Comparison of ENCODE assay signal across 7 cellular contexts in genomic region chr11:2937641-2938563, GRCh38. TPM values are rescaled to one million over a fixed set of nuclear protein-coding genes. Genes with fewer than 3 reads are reported as not detected.
DNase-seq lines count a peak whose midpoint lies in the region; ATAC-seq and TF ChIP-seq lines count a peak whose summit lies in the region.
"Not testable (repeated sequence)": the region's sequence is repeated elsewhere in the genome, so short reads cannot be mapped to it uniquely, and the experiment has no call there.
"Had no signal": no experiment of that assay in that cellular context is flagged by ENCODE, and none has a peak within 500 bp of the region (broad histone marks: within the 10 kb centered on the region; RNA-seq: fewer than 3 reads in every experiment).

No MANE protein-coding gene starts in this region.

- H3K36me3 ChIP-seq in Caco-2 (ENCODE audit: control insufficient read depth, insufficient read depth, low read length) = not testable (repeated sequence)

- CTCF ChIA-PET in Caco-2 (lab: Charles Lee); activated CD4-positive, alpha-beta T cell treated with anti-CD3 and anti-CD28 coated beads, Interleukin-2, amount 10 ng/mL, durations not matched to agents 7 days and 5 days (lab: Charles Lee): not testable (repeated sequence)

- H3K27ac Mint-ChIP-seq in Caco-2 (ENCODE audit: unreplicated experiment); endothelial cell (ENCODE audit: unreplicated experiment): not testable (repeated sequence)
- H3K27ac Mint-ChIP-seq in activated CD4-positive, alpha-beta T cell treated with anti-CD3 and anti-CD28 coated beads, Interleukin-2, amount 10 ng/mL, durations not matched to agents 7 days and 5 days = peak overlapping the region; percentile 82
- H3K27ac Mint-ChIP-seq in activated naive CD8-positive, alpha-beta T cell = peak overlapping the region; percentile 77
- peak overlapping the region; percentile 83 for H3K27ac Mint-ChIP-seq in mesothelial cell of epicardium
- H3K27ac Mint-ChIP-seq in stimulated activated memory B cell treated with anti-CD40 and anti-IgM and Interleukin-4, amounts not matched to agents 10 μg/mL and 1 μg/mL and 100 μg/mL, for 72 hours = peak overlapping the region; percentile 20

- intact Hi-C loops in Caco-2 (cut with micrococcal nuclease; ENCODE audit: unreplicated experiment) = not testable (repeated sequence)

- not testable (repeated sequence) for H3K4me1 ChIP-seq in Caco-2

- H3K9me3 Mint-ChIP-seq in Caco-2 (ENCODE audit: unreplicated experiment) = peaks cover 22% of the 10 kb centered on the region
- H3K9me3 Mint-ChIP-seq in activated CD4-positive, alpha-beta T cell treated with anti-CD3 and anti-CD28 coated beads, Interleukin-2, amount 10 ng/mL, durations not matched to agents 7 days and 5 days = peaks cover 23% of the 10 kb centered on the region
- H3K9me3 Mint-ChIP-seq in activated naive CD8-positive, alpha-beta T cell (ENCODE audit: low read depth) = not testable (repeated sequence)
- H3K9me3 Mint-ChIP-seq in endothelial cell (ENCODE audit: unreplicated experiment) = peaks cover 14% of the 10 kb centered on the region
- peaks cover 23% of the 10 kb centered on the region for H3K9me3 Mint-ChIP-seq in mesothelial cell of epicardium
- H3K9me3 Mint-ChIP-seq in stimulated activated memory B cell treated with anti-CD40 and anti-IgM and Interleukin-4, amounts not matched to agents 10 μg/mL and 1 μg/mL and 100 μg/mL, for 72 hours = peaks cover 20% of the 10 kb centered on the region

- H3K4me1 Mint-ChIP-seq in Caco-2 (ENCODE audit: low read depth, unreplicated experiment); activated naive CD8-positive, alpha-beta T cell (ENCODE audit: low read depth); endothelial cell (ENCODE audit: unreplicated experiment); mesothelial cell of epicardium; stimulated activated memory B cell treated with anti-CD40 and anti-IgM and Interleukin-4, amounts not matched to agents 10 μg/mL and 1 μg/mL and 100 μg/mL, for 72 hours: not testable (repeated sequence)
- peaks cover 15% of the 10 kb centered on the region for H3K4me1 Mint-ChIP-seq in activated CD4-positive, alpha-beta T cell treated with anti-CD3 and anti-CD28 coated beads, Interleukin-2, amount 10 ng/mL, durations not matched to agents 7 days and 5 days

- POLR2A ChIA-PET in Caco-2 (lab: Charles Lee) = interaction anchor here (0.6 kb wide), 1 partner anchor 735 kb away, joined by 6 read pairs; no protein-coding TSS in a partner anchor
- POLR2A ChIA-PET in activated CD4-positive, alpha-beta T cell treated with anti-CD3 and anti-CD28 coated beads, Interleukin-2, amount 10 ng/mL, durations not matched to agents 7 days and 5 days (lab: Charles Lee) = not testable (repeated sequence)

- H3K4me3 ChIP-seq in Caco-2 (ENCODE audit: low read depth, low read length) = not testable (repeated sequence)

- not testable (repeated sequence) for ATAC-seq in stimulated activated memory B cell treated with anti-CD40 and anti-IgM and Interleukin-4, amounts not matched to agents 10 μg/mL and 1 μg/mL and 100 μg/mL, for 72 hours

- H3K9me3 ChIP-seq in Caco-2 = peaks cover 11% of the 10 kb centered on the region

- not testable (repeated sequence) for DNase-seq in Caco-2; activated CD4-positive, alpha-beta T cell treated with anti-CD3 and anti-CD28 coated beads, Interleukin-2, amount 10 ng/mL, durations not matched to agents 7 days and 5 days; endothelial cell (ENCODE audit: low spot score); mesothelial cell of epicardium (ENCODE audit: low spot score in 2 of 2, unreplicated experiment in 2 of 2)

- peak overlapping the region; percentile 4 for H3K4me3 Mint-ChIP-seq in Caco-2 (ENCODE audit: unreplicated experiment)
- H3K4me3 Mint-ChIP-seq in activated CD4-positive, alpha-beta T cell treated with anti-CD3 and anti-CD28 coated beads, Interleukin-2, amount 10 ng/mL, durations not matched to agents 7 days and 5 days = peak overlapping the region; percentile 12
- H3K4me3 Mint-ChIP-seq in activated naive CD8-positive, alpha-beta T cell; stimulated activated memory B cell treated with anti-CD40 and anti-IgM and Interleukin-4, amounts not matched to agents 10 μg/mL and 1 μg/mL and 100 μg/mL, for 72 hours: not testable (repeated sequence)
- H3K4me3 Mint-ChIP-seq in endothelial cell (ENCODE audit: unreplicated experiment) = peak overlapping the region; percentile 70
- H3K4me3 Mint-ChIP-seq in mesothelial cell of epicardium = peak overlapping the region; percentile 26

- BruUV-seq in Caco-2 (replicated peaks; lab: Mats Ljungman, UMichigan) = not testable (repeated sequence)

- H3K27me3 Mint-ChIP-seq in Caco-2 (ENCODE audit: insufficient read depth, unreplicated experiment); activated CD4-positive, alpha-beta T cell treated with anti-CD3 and anti-CD28 coated beads, Interleukin-2, amount 10 ng/mL, durations not matched to agents 7 days and 5 days; activated naive CD8-positive, alpha-beta T cell; endothelial cell (ENCODE audit: unreplicated experiment); mesothelial cell of epicardium (ENCODE audit: low read depth); stimulated activated memory B cell treated with anti-CD40 and anti-IgM and Interleukin-4, amounts not matched to agents 10 μg/mL and 1 μg/mL and 100 μg/mL, for 72 hours: not testable (repeated sequence)

- peaks cover 57% of the 10 kb centered on the region for H3K36me3 Mint-ChIP-seq in Caco-2 (ENCODE audit: insufficient read depth, unreplicated experiment)
- peaks cover 23% of the 10 kb centered on the region for H3K36me3 Mint-ChIP-seq in activated CD4-positive, alpha-beta T cell treated with anti-CD3 and anti-CD28 coated beads, Interleukin-2, amount 10 ng/mL, durations not matched to agents 7 days and 5 days (ENCODE audit: low read depth)
- peaks cover 11% of the 10 kb centered on the region for H3K36me3 Mint-ChIP-seq in activated naive CD8-positive, alpha-beta T cell
- H3K36me3 Mint-ChIP-seq in endothelial cell (ENCODE audit: low read depth, unreplicated experiment) = peaks cover 19% of the 10 kb centered on the region
- peaks cover 19% of the 10 kb centered on the region for H3K36me3 Mint-ChIP-seq in mesothelial cell of epicardium
- peaks cover 26% of the 10 kb centered on the region for H3K36me3 Mint-ChIP-seq in stimulated activated memory B cell treated with anti-CD40 and anti-IgM and Interleukin-4, amounts not matched to agents 10 μg/mL and 1 μg/mL and 100 μg/mL, for 72 hours

- TF ChIP-seq CTCF in Caco-2 (IDR thresholded peaks at IDR 0.05; ENCODE audit: insufficient read depth in 1 of 2, low read depth in 1 of 2, low read length in 1 of 2, severe bottlenecking in 1 of 2, unreplicated experiment in 1 of 2); endothelial cell (IDR thresholded peaks at IDR 0.05; ENCODE audit: unreplicated experiment); mesothelial cell of epicardium (IDR thresholded peaks at IDR 0.05; ENCODE audit: unreplicated experiment): not testable (repeated sequence)

- not testable (repeated sequence) for H3K27me3 ChIP-seq in Caco-2 (replicated peaks; ENCODE audit: control insufficient read depth, insufficient read depth, low read length)

RNA-seq across cellular contexts. Expression of gene PHLDA2, which starts 8.7 kb away (rescaled TPM):
- total RNA-seq in Caco-2 (2022) (18.7 and 19.1 TPM in 2 replicates), endothelial cell (ENCODE audit: unreplicated experiment) (8.1 TPM), mesothelial cell of epicardium (1.3 to 1.9 TPM (median 1.5 TPM) in 3 replicates)
- total RNA-seq in activated CD4-positive, alpha-beta T cell treated with anti-CD3 and anti-CD28 coated beads, Interleukin-2, amount 10 ng/mL, durations not matched to agents 7 days and 5 days = under 1 TPM; 0.35 to 0.45 TPM
- total RNA-seq: B cell had no signal

RNA-seq across cellular contexts. Expression of gene CDKN1C, which starts 52.3 kb away (rescaled TPM):
- total RNA-seq in Caco-2 (2022) (15.0 and 25.5 TPM in 2 replicates), endothelial cell (ENCODE audit: unreplicated experiment) (25.3 TPM), mesothelial cell of epicardium (132 to 148 TPM (median 146 TPM) in 3 replicates)
- under 1 TPM; 0.29 to 0.40 TPM for total RNA-seq in activated CD4-positive, alpha-beta T cell treated with anti-CD3 and anti-CD28 coated beads, Interleukin-2, amount 10 ng/mL, durations not matched to agents 7 days and 5 days

RNA-seq across cellular contexts. Expression of gene NAP1L4, which starts 54.2 kb away (rescaled TPM):
- total RNA-seq in Caco-2 (2022) (210 and 215 TPM in 2 replicates), endothelial cell (ENCODE audit: unreplicated experiment) (148 TPM), mesothelial cell of epicardium (155 to 171 TPM (median 163 TPM) in 3 replicates)
- 100 to 1,000 TPM; 354 to 367 TPM for total RNA-seq in activated CD4-positive, alpha-beta T cell treated with anti-CD3 and anti-CD28 coated beads, Interleukin-2, amount 10 ng/mL, durations not matched to agents 7 days and 5 days

Comparison
In these comparisons a context has a peak if more than half of its experiments do, and no peak if none do; other contexts are left out.
1. RNA of gene CDKN1C, which starts 52.3 kb away (total RNA-seq): 132 to 148 TPM in mesothelial cell of epicardium, 15.0 to 25.5 TPM in Caco-2 and 25.3 TPM in endothelial cell (single experiment); 0.29 to 0.40 TPM in activated CD4-positive, alpha-beta T cell treated with anti-CD3 and anti-CD28 coated beads, Interleukin-2, amount 10 ng/mL, durations not matched to agents 7 days and 5 days; every median in the first group is over 10 times any median in the second.